In the genomic region with DNA sequence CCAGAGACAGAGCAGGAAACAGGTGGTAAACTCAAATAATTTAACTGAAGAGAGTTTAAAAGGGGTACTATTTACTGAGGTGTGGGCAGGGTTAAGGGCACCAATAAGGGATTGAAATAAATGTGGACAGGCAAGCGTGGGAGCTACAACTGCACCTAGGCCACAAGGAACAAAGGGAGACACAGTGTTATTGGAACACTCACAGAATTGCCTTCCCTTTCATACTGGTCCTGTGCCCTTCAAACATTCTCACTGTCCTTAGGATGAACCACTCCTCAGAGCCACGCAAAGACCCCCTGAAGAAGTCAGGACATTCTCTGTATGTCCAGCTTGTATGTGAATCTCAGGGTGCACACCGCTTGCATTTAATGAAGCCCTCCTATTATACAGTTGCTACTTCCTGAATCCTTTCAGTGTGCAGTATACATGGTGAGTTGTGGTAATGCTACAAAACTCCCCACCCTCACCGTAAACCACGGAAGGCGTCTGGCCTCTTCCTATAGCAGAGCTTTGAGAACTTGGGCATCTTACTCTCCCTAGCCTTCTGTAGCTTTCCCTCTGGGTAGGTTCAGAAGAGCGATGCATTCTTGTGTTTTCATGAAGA, we compare ENCODE assay signal across 10 cellular contexts. TPM values are rescaled to one million over a fixed set of nuclear protein-coding genes. Genes with fewer than 3 reads are reported as not detected.
DNase-seq lines count a peak whose midpoint lies in the region; ATAC-seq, FAIRE-seq and TF ChIP-seq lines count a peak whose summit lies in the region.
"Had no signal": no experiment of that assay in that cellular context is flagged by ENCODE, and none has a peak within 500 bp of the region (broad histone marks: within the 10 kb centered on the region; RNA-seq: fewer than 3 reads in every experiment).

No MANE protein-coding gene starts in this region.

- POLR2A ChIA-PET in T-cell (lab: Charles Lee), result interaction anchor here (0.6 to 3.2 kb wide), 13 partner anchors 9 to 870 kb away, joined by 3 to 27 read pairs (median 5); partner anchors contain the start of gene MRPL1 (in 2 of the 2)
- POLR2A ChIA-PET in K562 (lab: Yijun Ruan, JAX), result interaction anchor here (3.2 kb wide), 1 partner anchor 9 kb away, joined by 22 read pairs; the partner anchor contains the start of gene MRPL1

- no peak overlapping the region for H3K4me3 ChIP-seq in K562

- WGBS in K562 (ENCODE audit: insufficient coverage, low coverage, missing lambda C conversion rate), result 58% methylated on average over 7 of the region's 7 CpGs

- TF ChIP-seq CTCF in K562 (IDR thresholded peaks at IDR 0.05 in 2 of 3, conservative IDR thresholded peaks at IDR 0.05 in 1 of 3; ENCODE audit: insufficient read depth in 2 of 3, low read depth in 1 of 3, low read length in 3 of 3), result no peak
- TF ChIP-seq CTCF in foreskin keratinocyte (conservative IDR thresholded peaks at IDR 0.05), result no peak

- no TSS peak for BruUV-seq in K562 (replicated peaks; lab: Mats Ljungman, UMichigan)

- intact Hi-C loops in K562 (cut with micrococcal nuclease), result no loop called here

- TF ChIP-seq RAD21 in K562 (CRISPR knock-in tag; conservative IDR thresholded peaks at IDR 0.05 in 1 of 2, IDR thresholded peaks at IDR 0.05 in 1 of 2), result no peak

- H3K9me1 ChIP-seq in K562 (ENCODE audit: control insufficient read depth, insufficient read depth, low read length), result no peaks in the 10 kb centered on the region

- H3K27me3 ChIP-seq in K562 (ENCODE audit: control insufficient read depth in 2 of 2, insufficient read depth in 2 of 2, low read length in 2 of 2), result no peaks in the 10 kb centered on the region
- H3K27me3 ChIP-seq in foreskin keratinocyte, result no peaks in the 10 kb centered on the region

- peak overlapping the region; percentile 98 to 99 for H3K27ac Mint-ChIP-seq in T-cell

- no peak overlapping the region for H3K9ac ChIP-seq in K562 (ENCODE audit: insufficient read depth in 1 of 2, low read depth in 2 of 2, low read length in 2 of 2)

- peak overlapping the region; percentile 75 for H2AFZ ChIP-seq in K562 (ENCODE audit: low read depth, low read length)

- in situ Hi-C loops in K562 (cut with MboI) (no loop called here), G401 (cut with HindIII; ENCODE audit: low sequenced_read_pairs) (no loop called here)

- FAIRE-seq in K562 (lab: Jason Lieb, UNC), result no peak

- no peak for TF ChIP-seq POLR2A in GM18505 (IDR thresholded peaks at IDR 0.05; ENCODE audit: borderline replicate concordance, extremely low read depth, insufficient read depth, insufficient read length)
- no peak for TF ChIP-seq POLR2A in K562 (conservative IDR thresholded peaks at IDR 0.05)

- no peaks in the 10 kb centered on the region for H3K27me3 Mint-ChIP-seq in T-cell

- peak overlapping the region; percentile 54 to 84 (median 64) for H3K4me3 Mint-ChIP-seq in T-cell

- H3K4me1 Mint-ChIP-seq in T-cell, result peaks cover 61 to 65% (median 63%) of the 10 kb centered on the region in 3 donors

- ATAC-seq in GM18505 (IDR thresholded peaks at IDR 0.05; ENCODE audit: unreplicated experiment) (peak; percentile 88), HG02798 (IDR thresholded peaks at IDR 0.05; ENCODE audit: poor library complexity, unreplicated experiment) (peak; percentile 89), T-cell (replicated peaks in 1 of 4) (peak; percentile 86 to 90 (median 88)), K562 (peak; percentile 74), foreskin keratinocyte (no peak)
- ATAC-seq: HCT116 had no signal

- no peak overlapping the region for H3K4me2 ChIP-seq in K562 (ENCODE audit: insufficient read depth, low read length)

- H3K4me1 ChIP-seq in K562 (replicated peaks in 1 of 2; ENCODE audit: control insufficient read depth in 2 of 2, insufficient read depth in 2 of 2, low read length in 2 of 2) (no peaks in the 10 kb centered on the region; a peak in 1 of 5 replicates), foreskin keratinocyte (peaks cover 8% of the 10 kb centered on the region)

- no peaks in the 10 kb centered on the region for H3K9me3 ChIP-seq in K562 (replicated peaks; ENCODE audit: control insufficient read depth, insufficient read depth, low read depth, low read length)

- H3K27ac ChIP-seq in K562 (ENCODE audit: extremely low read depth, low read depth, low read length) (no peak overlapping the region), foreskin keratinocyte (no peak overlapping the region)
- H3K27ac ChIP-seq: epithelial cell of prostate had no signal

- H4K20me1 ChIP-seq in K562 (replicated peaks; ENCODE audit: control insufficient read depth, insufficient read depth, low read length), result no peaks in the 10 kb centered on the region

- no peak for TF ChIP-seq EP300 in K562 (IDR thresholded peaks at IDR 0.05; ENCODE audit: low read length)

- no peaks in the 10 kb centered on the region for H3K36me3 ChIP-seq in K562 (ENCODE audit: control insufficient read depth, insufficient read depth, low read length)

- H3K36me3 Mint-ChIP-seq in T-cell, result no peaks in the 10 kb centered on the region

- CTCF ChIA-PET in T-cell (lab: Charles Lee) (interaction anchor here (0.6 to 1.7 kb wide), 5 partner anchors 9 to 35 kb away, joined by 3 to 17 read pairs (median 8); partner anchors contain the start of gene MRPL1 (in 1 of the 2)), K562 (lab: Yijun Ruan, JAX; ENCODE audit: low intra/inter-chr PET ratio) (no interaction called here)

- H3K79me2 ChIP-seq in K562 (ENCODE audit: control insufficient read depth, insufficient read depth, low read length), result no peaks in the 10 kb centered on the region

- DNase-seq in T-cell (peak; percentile 33 to 85 (median 74)), K562 (ENCODE audit: extremely low read depth in 1 of 4, low spot score in 3 of 4) (no peak), NCI-H1694 treated with DMSO at 0.1 percent for 48 hours (lab: John Stamatoyannopoulos, UW) (no peak), G401 (ENCODE audit: low spot score) (no peak), foreskin keratinocyte (no peak)
- peak; percentile 20 to 36 for DNase-seq in stimulated activated CD8-positive, alpha-beta memory T cell treated with anti-CD3 and anti-CD28 coated beads, Interleukin-4, amount 100 ng/mL, for 4 hours (ENCODE audit: low read depth in 2 of 2, low spot score in 1 of 2)

- no peaks in the 10 kb centered on the region for H3K9me3 Mint-ChIP-seq in T-cell

TF ChIP-seq in K562, 482 proteins besides CTCF, POLR2A, EP300 and RAD21 (continues in another document):
- no peak for TF ChIP-seq NCOA1 (IDR thresholded peaks at IDR 0.05; ENCODE audit: low read depth)
- TF ChIP-seq DPF2 (IDR thresholded peaks at IDR 0.05), result no peak
- no peak for TF ChIP-seq RUNX1 (IDR thresholded peaks at IDR 0.05; ENCODE audit: low read depth)
- TF ChIP-seq SETDB1 (IDR thresholded peaks at IDR 0.05; ENCODE audit: low read length), result no peak
- TF ChIP-seq EZH2 (IDR thresholded peaks at IDR 0.05; ENCODE audit: borderline replicate concordance, low read depth, low read length), result no peak

RNA-seq across cellular contexts. Expression of gene MRPL1, which starts 9.6 kb away (rescaled TPM):
- total RNA-seq in T-cell (10 to 100 TPM; 16.9 to 27.2 (median 21.0) TPM), K562 (2014; rRNA removed) (32.9 and 38.4 TPM in 2 replicates), K562 (2014; rRNA removed; fragmentation: Illumina TruSeq; extraction: Trizol) (75.6 and 85.8 TPM in 2 replicates), K562 (2015; rRNA removed; fragmentation: Illumina TruSeq; extraction: Trizol) (63.4 and 64.7 TPM in 2 replicates), K562 (2021) (52.1 and 56.6 TPM in 2 replicates), foreskin keratinocyte (56.2 and 57.8 TPM in 2 replicates)
- 8.6 and 30.8 TPM in 2 replicates for total RNA-seq in K562 (2011; cell fraction: chromatin; rRNA removed; ENCODE audit: low replicate concordance)
- total RNA-seq in K562 (2011; cell fraction: nucleolus; rRNA removed), result 4.7 and 6.3 TPM in 2 replicates
- total RNA-seq in K562 (2011; cell fraction: nucleoplasm; rRNA removed), result 12.1 and 13.1 TPM in 2 replicates
- polyA plus RNA-seq in K562 (2011; rRNA removed) (35.7 and 62.6 TPM in 2 replicates), K562 (2014; fragmentation: Illumina TruSeq; extraction: Trizol) (48.1 and 53.7 TPM in 2 replicates), K562 (2014; fragmentation: Nextera tagmentation; extraction: Ambion mirVana) (10 to 100 TPM; 65.4 to 75.7 TPM), K562 (2014; rRNA removed) (43.7 and 63.7 TPM in 2 replicates), foreskin keratinocyte (42.0 and 43.7 TPM in 2 replicates)
- polyA plus RNA-seq in K562 (2011; cell fraction: cytosol; rRNA removed), result 3.9 and 9.9 TPM in 2 replicates
- 4.7 and 10.0 TPM in 2 replicates for polyA plus RNA-seq in K562 (2011; cell fraction: nucleus; rRNA removed)
- polyA plus RNA-seq in K562 (2012), result 24.1 and 62.5 TPM in 2 replicates
- polyA minus RNA-seq in K562 (2011; rRNA and poly(A)+ RNA removed), result 30.7 and 32.7 TPM in 2 replicates
- polyA minus RNA-seq in K562 (2011; cell fraction: cytosol; rRNA and poly(A)+ RNA removed), result 9.6 and 13.6 TPM in 2 replicates
- polyA minus RNA-seq in K562 (2011; cell fraction: nucleus; rRNA and poly(A)+ RNA removed), result 10.5 and 19.3 TPM in 2 replicates
- total RNA-seq in G401 (2014; rRNA removed; shearing (Covaris generic)), result 42.8 and 51.7 TPM in 2 replicates

RNA-seq across cellular contexts. Expression of gene CNOT6L, which starts 33.8 kb away (rescaled TPM):
- total RNA-seq in T-cell (100 to 1,000 TPM; 159 to 207 (median 170) TPM), K562 (2014; rRNA removed) (5.3 and 5.6 TPM in 2 replicates), K562 (2014; rRNA removed; fragmentation: Illumina TruSeq; extraction: Trizol) (9.8 and 12.6 TPM in 2 replicates), K562 (2015; rRNA removed; fragmentation: Illumina TruSeq; extraction: Trizol) (6.5 and 7.2 TPM in 2 replicates), K562 (2021) (27.9 TPM in 2 replicates), foreskin keratinocyte (17.1 and 17.6 TPM in 2 replicates)
- total RNA-seq in K562 (2011; cell fraction: chromatin; rRNA removed; ENCODE audit: low replicate concordance), result 11.9 and 31.5 TPM in 2 replicates
- 4.0 and 5.9 TPM in 2 replicates for total RNA-seq in K562 (2011; cell fraction: nucleolus; rRNA removed)
- 10.8 and 15.5 TPM in 2 replicates for total RNA-seq in K562 (2011; cell fraction: nucleoplasm; rRNA removed)
- polyA plus RNA-seq in K562 (2011; rRNA removed) (10.3 and 10.8 TPM in 2 replicates), K562 (2014; fragmentation: Illumina TruSeq; extraction: Trizol) (12.2 and 13.5 TPM in 2 replicates), K562 (2014; fragmentation: Nextera tagmentation; extraction: Ambion mirVana) (1 to 10 TPM; 3.9 to 6.0 TPM), K562 (2014; rRNA removed) (3.7 and 4.2 TPM in 2 replicates), foreskin keratinocyte (3.2 and 4.2 TPM in 2 replicates)
- polyA plus RNA-seq in K562 (2011; cell fraction: cytosol; rRNA removed), result 2.5 and 6.5 TPM in 2 replicates
- polyA plus RNA-seq in K562 (2011; cell fraction: nucleus; rRNA removed), result 7.9 and 10.8 TPM in 2 replicates
- polyA plus RNA-seq in K562 (2012), result 8.7 and 13.6 TPM in 2 replicates
- polyA minus RNA-seq in K562 (2011; rRNA and poly(A)+ RNA removed), result 39.9 and 61.7 TPM in 2 replicates
- 23.6 and 30.9 TPM in 2 replicates for polyA minus RNA-seq in K562 (2011; cell fraction: cytosol; rRNA and poly(A)+ RNA removed)
- polyA minus RNA-seq in K562 (2011; cell fraction: nucleus; rRNA and poly(A)+ RNA removed), result 9.7 and 20.7 TPM in 2 replicates
- 2.9 and 4.9 TPM in 2 replicates for total RNA-seq in G401 (2014; rRNA removed; shearing (Covaris generic))

Comparison
In these comparisons a context has a peak if more than half of its experiments do, and no peak if none do; other contexts are left out.
1. DNase-seq: peak in T-cell (34 of 34) and stimulated activated CD8-positive, alpha-beta memory T cell treated with anti-CD3 and anti-CD28 coated beads, Interleukin-4, amount 100 ng/mL, for 4 hours (2 of 2); none in K562 (0 of 4), NCI-H1694 treated with DMSO at 0.1 percent for 48 hours (single experiment), G401 (single experiment) and foreskin keratinocyte (0 of 2).